Comparison of ENCODE assay signal across 10 cellular contexts in genomic region chr15:66565731-66566130, GRCh38. TPM values are rescaled to one million over a fixed set of nuclear protein-coding genes. Genes with fewer than 3 reads are reported as not detected.
DNase-seq lines count a peak whose midpoint lies in the region; ATAC-seq and TF ChIP-seq lines count a peak whose summit lies in the region.
"Had no signal": no experiment of that assay in that cellular context is flagged by ENCODE, and none has a peak within 500 bp of the region (broad histone marks: within the 10 kb centered on the region; RNA-seq: fewer than 3 reads in every experiment).

A gene with protein sequence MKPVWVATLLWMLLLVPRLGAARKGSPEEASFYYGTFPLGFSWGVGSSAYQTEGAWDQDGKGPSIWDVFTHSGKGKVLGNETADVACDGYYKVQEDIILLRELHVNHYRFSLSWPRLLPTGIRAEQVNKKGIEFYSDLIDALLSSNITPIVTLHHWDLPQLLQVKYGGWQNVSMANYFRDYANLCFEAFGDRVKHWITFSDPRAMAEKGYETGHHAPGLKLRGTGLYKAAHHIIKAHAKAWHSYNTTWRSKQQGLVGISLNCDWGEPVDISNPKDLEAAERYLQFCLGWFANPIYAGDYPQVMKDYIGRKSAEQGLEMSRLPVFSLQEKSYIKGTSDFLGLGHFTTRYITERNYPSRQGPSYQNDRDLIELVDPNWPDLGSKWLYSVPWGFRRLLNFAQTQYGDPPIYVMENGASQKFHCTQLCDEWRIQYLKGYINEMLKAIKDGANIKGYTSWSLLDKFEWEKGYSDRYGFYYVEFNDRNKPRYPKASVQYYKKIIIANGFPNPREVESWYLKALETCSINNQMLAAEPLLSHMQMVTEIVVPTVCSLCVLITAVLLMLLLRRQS (minus strand): TSS chr15:66565998. CDS start chr15:66565365, 633 bp downstream.

- TF ChIP-seq CTCF in OCI-LY7 (conservative IDR thresholded peaks at IDR 0.05; ENCODE audit: low read length) (no peak), fibroblast of lung (conservative IDR thresholded peaks at IDR 0.05 in 1 of 2, IDR thresholded peaks at IDR 0.05 in 1 of 2; ENCODE audit: low read depth in 1 of 2, low read length in 2 of 2) (no peak), neural progenitor cell (IDR thresholded peaks at IDR 0.05) (no peak)

- no peaks in the 10 kb centered on the region for H3K36me3 Mint-ChIP-seq in neural progenitor cell
- no peaks in the 10 kb centered on the region for H3K36me3 Mint-ChIP-seq in activated naive CD4-positive, alpha-beta T cell treated with anti-CD3 and anti-CD28 coated beads, Interleukin-2, amount 10 ng/mL, durations not matched to agents 7 days and 5 days

- BruUV-seq in OCI-LY7 (replicated peaks; lab: Mats Ljungman, UMichigan), result no TSS peak

- no peak for ATAC-seq in HG03139 (IDR thresholded peaks at IDR 0.05; ENCODE audit: unreplicated experiment)
- no peak for ATAC-seq in GM19467 (IDR thresholded peaks at IDR 0.05; ENCODE audit: unreplicated experiment)

- POLR2A ChIA-PET in OCI-LY7 (lab: Charles Lee), result interaction anchor here (0.5 to 0.6 kb wide), 2 partner anchors 11 to 43 kb away, joined by 3 to 6 read pairs; no protein-coding TSS in a partner anchor

- peaks cover 35% of the 10 kb centered on the region for H3K4me1 Mint-ChIP-seq in neural progenitor cell
- H3K4me1 Mint-ChIP-seq in activated naive CD4-positive, alpha-beta T cell treated with anti-CD3 and anti-CD28 coated beads, Interleukin-2, amount 10 ng/mL, durations not matched to agents 7 days and 5 days, result peaks cover 6% of the 10 kb centered on the region

- no peak within 1 kb of the TSS for H3K9ac ChIP-seq in fibroblast of lung (ENCODE audit: insufficient read depth, low read length)
- no peak within 1 kb of the TSS for H3K9ac ChIP-seq in neural progenitor cell

- H3K4me2 ChIP-seq in OCI-LY7 (ENCODE audit: low read length) (peak within 1 kb of the TSS; percentile 52), fibroblast of lung (ENCODE audit: extremely low read depth, insufficient read depth, low read length) (peak within 1 kb of the TSS; percentile 51), neural progenitor cell (peak within 1 kb of the TSS; percentile 80)

- H3F3A ChIP-seq in neural progenitor cell (ENCODE audit: low read depth), result peaks cover 9% of the 10 kb centered on the region

- no peaks in the 10 kb centered on the region for H3K9me2 ChIP-seq in OCI-LY7 (ENCODE audit: insufficient read depth, low read length)

- H3K9me3 ChIP-seq in OCI-LY7 (ENCODE audit: low read length) (no peaks in the 10 kb centered on the region), fibroblast of lung (ENCODE audit: control insufficient read depth, insufficient read depth, low read depth, low read length) (no peaks in the 10 kb centered on the region), neural progenitor cell (ENCODE audit: low read depth) (no peaks in the 10 kb centered on the region)
- H3K9me3 ChIP-seq: adrenal gland had no signal

- no peaks in the 10 kb centered on the region for H4K20me1 ChIP-seq in OCI-LY7 (ENCODE audit: insufficient read depth, low read length)
- H4K20me1 ChIP-seq in fibroblast of lung (ENCODE audit: control insufficient read depth, extremely low read depth, insufficient read depth, low read length), result no peaks in the 10 kb centered on the region
- no peaks in the 10 kb centered on the region for H4K20me1 ChIP-seq in neural progenitor cell (ENCODE audit: low read depth)

- H2AFZ ChIP-seq in OCI-LY7 (ENCODE audit: low read length), result peak within 1 kb of the TSS; percentile 80; the same call in 1 of the 2 replicates
- H2AFZ ChIP-seq in fibroblast of lung (ENCODE audit: low read length), result peak within 1 kb of the TSS; percentile 51
- H2AFZ ChIP-seq in neural progenitor cell (replicated peaks), result peak within 1 kb of the TSS; percentile 70

- CTCF ChIA-PET in OCI-LY7 (lab: Charles Lee; ENCODE audit: unreplicated experiment), result no interaction called here
- CTCF ChIA-PET in activated naive CD4-positive, alpha-beta T cell treated with anti-CD3 and anti-CD28 coated beads, Interleukin-2, amount 10 ng/mL, durations not matched to agents 7 days and 5 days (lab: Charles Lee), result interaction anchor here (1.0 to 1.5 kb wide), 3 partner anchors 9 to 45 kb away, joined by 3 to 6 read pairs (median 5); no protein-coding TSS in a partner anchor

- H3K27ac ChIP-seq in OCI-LY7 (ENCODE audit: low read depth, low read length, poor library complexity, severe bottlenecking), result no peak within 1 kb of the TSS
- H3K27ac ChIP-seq in fibroblast of lung (ENCODE audit: insufficient read depth, low read length), result no peak within 1 kb of the TSS
- peak within 1 kb of the TSS; percentile 27 for H3K27ac ChIP-seq in neural progenitor cell
- H3K27ac ChIP-seq: adrenal gland had no signal

- no peaks in the 10 kb centered on the region for H3K9me3 Mint-ChIP-seq in neural progenitor cell
- no peaks in the 10 kb centered on the region for H3K9me3 Mint-ChIP-seq in activated naive CD4-positive, alpha-beta T cell treated with anti-CD3 and anti-CD28 coated beads, Interleukin-2, amount 10 ng/mL, durations not matched to agents 7 days and 5 days

- peak within 1 kb of the TSS; percentile 71 for H3K4me3 Mint-ChIP-seq in neural progenitor cell
- no peak within 1 kb of the TSS for H3K4me3 Mint-ChIP-seq in activated naive CD4-positive, alpha-beta T cell treated with anti-CD3 and anti-CD28 coated beads, Interleukin-2, amount 10 ng/mL, durations not matched to agents 7 days and 5 days

- H3K36me3 ChIP-seq in OCI-LY7 (ENCODE audit: insufficient read depth, low read length), result no peaks in the 10 kb centered on the region
- H3K36me3 ChIP-seq in fibroblast of lung (ENCODE audit: control insufficient read depth, insufficient read depth, low read length), result no peaks in the 10 kb centered on the region
- H3K36me3 ChIP-seq in neural progenitor cell, result no peaks in the 10 kb centered on the region
- H3K36me3 ChIP-seq: adrenal gland had no signal

- H3K27me3 ChIP-seq in fibroblast of lung (ENCODE audit: control insufficient read depth, insufficient read depth, low read length) (no peaks in the 10 kb centered on the region), neural progenitor cell (no peaks in the 10 kb centered on the region)
- H3K27me3 ChIP-seq: adrenal gland had no signal

- peak within 1 kb of the TSS; percentile 85 for H3K27ac Mint-ChIP-seq in neural progenitor cell
- H3K27ac Mint-ChIP-seq in activated naive CD4-positive, alpha-beta T cell treated with anti-CD3 and anti-CD28 coated beads, Interleukin-2, amount 10 ng/mL, durations not matched to agents 7 days and 5 days, result no peak within 1 kb of the TSS

- H3K4me3 ChIP-seq in OCI-LY7 (ENCODE audit: low read depth, low read length, poor library complexity, severe bottlenecking) (peak within 1 kb of the TSS; percentile 34), fibroblast of lung (replicated peaks in 1 of 4; ENCODE audit: control extremely low read depth in 1 of 4, insufficient read depth in 1 of 4, low read depth in 3 of 4, low read length in 4 of 4) (no peak within 1 kb of the TSS), neural progenitor cell (peak within 1 kb of the TSS; percentile 39)
- H3K4me3 ChIP-seq: adrenal gland had no signal

- peaks cover 4% of the 10 kb centered on the region for H3K27me3 Mint-ChIP-seq in neural progenitor cell (ENCODE audit: insufficient read depth, low read depth)
- H3K27me3 Mint-ChIP-seq in activated naive CD4-positive, alpha-beta T cell treated with anti-CD3 and anti-CD28 coated beads, Interleukin-2, amount 10 ng/mL, durations not matched to agents 7 days and 5 days, result peaks cover 7% of the 10 kb centered on the region

- DNase-seq in Daoy (ENCODE audit: low read depth), result peak; percentile 70
- DNase-seq in OCI-LY7 (ENCODE audit: low spot score), result no peak
- peak; percentile 46 to 83 for DNase-seq in fibroblast of lung (ENCODE audit: low read depth in 2 of 2)
- DNase-seq in neural progenitor cell (ENCODE audit: low spot score), result peak; percentile 88
- no peak for DNase-seq in stimulated activated CD4-positive, alpha-beta T cell treated with anti-CD3 and anti-CD28 coated beads, Interleukin-2, amount 100 ng/mL, for 48 hours
- no peak for DNase-seq in activated naive CD4-positive, alpha-beta T cell treated with anti-CD3 and anti-CD28 coated beads, Interleukin-2, amount 10 ng/mL, durations not matched to agents 7 days and 5 days

- H3K79me2 ChIP-seq in OCI-LY7 (ENCODE audit: insufficient read depth, low read depth, low read length) (no peaks in the 10 kb centered on the region), fibroblast of lung (ENCODE audit: control insufficient read depth, insufficient read depth, low read length) (no peaks in the 10 kb centered on the region), neural progenitor cell (ENCODE audit: low read depth) (no peaks in the 10 kb centered on the region)

- H3K4me1 ChIP-seq in OCI-LY7 (ENCODE audit: insufficient read depth, low read length, poor library complexity, severe bottlenecking), result peaks cover 8% of the 10 kb centered on the region
- peaks cover 11% of the 10 kb centered on the region for H3K4me1 ChIP-seq in fibroblast of lung (ENCODE audit: control insufficient read depth, extremely low read depth, insufficient read depth, low read length)
- H3K4me1 ChIP-seq in neural progenitor cell, result peaks cover 21% of the 10 kb centered on the region

- intact Hi-C loops in OCI-LY7 (cut with micrococcal nuclease; ENCODE audit: unreplicated experiment), result no loop called here

RNA-seq across cellular contexts. Expression of the gene that starts here (rescaled TPM):
- 0.57 TPM in 1 of 2 replicates, not detected in the other for total RNA-seq in Daoy (2014; rRNA removed; shearing (Covaris generic))
- total RNA-seq in OCI-LY7 (2014; rRNA removed; shearing (Covaris generic)), result not detected in 2 replicates
- total RNA-seq in OCI-LY7 (2022), result not detected in 2 replicates
- total RNA-seq in fibroblast of lung, result 0.26 and 0.66 TPM in 2 replicates
- 0.96 and 1.3 TPM in 2 replicates for polyA plus RNA-seq in fibroblast of lung
- 0.83 and 1.3 TPM in 2 replicates for polyA plus RNA-seq in fibroblast of lung (2012)
- not detected in 2 replicates for polyA minus RNA-seq in fibroblast of lung (ENCODE audit: low replicate concordance)
- total RNA-seq in neural progenitor cell (ENCODE audit: low replicate concordance), result 17.2 and 19.2 TPM in 2 replicates
- total RNA-seq: adrenal gland, kidney epithelial cell had no signal

Comparison
In these comparisons a context has a peak if more than half of its experiments do, and no peak if none do; other contexts are left out.
1. RNA of the gene that starts here (total RNA-seq): 17.2 to 19.2 TPM in neural progenitor cell; 0.26 to 0.66 TPM in fibroblast of lung, 0.57 TPM in Daoy and not detected in OCI-LY7; every median in the first group is over 10 times any median in the second.
2. Peak in DNase-seq in Daoy; RNA of the gene not detected or under 1 TPM.
3. DNase-seq: peak in fibroblast of lung (2 of 2) and neural progenitor cell (single experiment); none in OCI-LY7 (single experiment), stimulated activated CD4-positive, alpha-beta T cell treated with anti-CD3 and anti-CD28 coated beads, Interleukin-2, amount 100 ng/mL, for 48 hours (0 of 2) and activated naive CD4-positive, alpha-beta T cell treated with anti-CD3 and anti-CD28 coated beads, Interleukin-2, amount 10 ng/mL, durations not matched to agents 7 days and 5 days (single experiment).
4. H3K4me3 ChIP-seq: peak in OCI-LY7 (single experiment) and neural progenitor cell (single experiment); none in fibroblast of lung (0 of 4).
5. Peak in every context shown above with its lines, with median percentiles within 50 percentile points of each other: H2AFZ ChIP-seq and H3K4me2 ChIP-seq.